ENCODE assay signal across 13 cellular contexts in the genomic region with DNA sequence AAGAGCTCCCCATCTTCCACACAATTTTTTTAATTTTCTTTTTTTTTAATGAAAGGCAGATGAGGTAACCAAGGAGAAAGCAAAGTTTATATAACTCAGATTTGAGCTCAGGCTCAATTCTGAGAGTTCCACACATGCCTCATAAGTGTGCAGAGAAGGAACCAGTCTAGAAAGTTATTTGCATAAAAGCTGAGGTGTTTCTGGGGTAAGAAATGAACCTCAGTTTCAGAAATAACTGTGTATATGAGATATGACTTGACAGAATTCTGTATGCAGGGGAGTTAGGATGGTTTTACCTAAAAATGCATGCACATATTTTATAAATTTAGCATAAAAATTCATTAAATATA. TPM values are rescaled to one million over a fixed set of nuclear protein-coding genes. Genes with fewer than 3 reads are reported as not detected.
DNase-seq lines count a peak whose midpoint lies in the region; ATAC-seq and TF ChIP-seq lines count a peak whose summit lies in the region.
"Had no signal": no experiment of that assay in that cellular context is flagged by ENCODE, and none has a peak within 500 bp of the region (broad histone marks: within the 10 kb centered on the region; RNA-seq: fewer than 3 reads in every experiment).

No MANE protein-coding gene starts in this region.

- no peaks in the 10 kb centered on the region for H3K36me3 ChIP-seq in body of pancreas (replicated peaks in 1 of 2; ENCODE audit: insufficient read depth in 1 of 2, low read depth in 2 of 2)
- H3K36me3 ChIP-seq: upper lobe of right lung had no signal

- ATAC-seq in activated CD8-positive, alpha-beta memory T cell treated with anti-CD3 and anti-CD28 coated beads, Interleukin-2, amount 10 ng/mL, durations not matched to agents 7 days and 5 days: peak; percentile 39
- ATAC-seq in GM21723 (IDR thresholded peaks at IDR 0.05; ENCODE audit: unreplicated experiment): peak; percentile 99
- ATAC-seq in HG03196 (IDR thresholded peaks at IDR 0.05; ENCODE audit: unreplicated experiment): peak; percentile 98
- peak; percentile 90 to 93 for ATAC-seq in stimulated activated naive B cell treated with anti-CD40 and anti-IgM and Interleukin-4, amounts not matched to agents 10 μg/mL and 1 μg/mL and 100 μg/mL, for 72 hours (replicated peaks)
- ATAC-seq in effector memory CD8-positive, alpha-beta T cell (replicated peaks): no peak
- no peak for ATAC-seq in body of pancreas

- no peak for TF ChIP-seq CTCF in body of pancreas (IDR thresholded peaks at IDR 0.05)

- no peaks in the 10 kb centered on the region for H3K9me3 Mint-ChIP-seq in activated CD8-positive, alpha-beta memory T cell treated with anti-CD3 and anti-CD28 coated beads, Interleukin-2, amount 10 ng/mL, durations not matched to agents 7 days and 5 days (ENCODE audit: low read depth)
- no peaks in the 10 kb centered on the region for H3K9me3 Mint-ChIP-seq in stimulated activated naive B cell treated with anti-CD40 and anti-IgM and Interleukin-4, amounts not matched to agents 10 μg/mL and 1 μg/mL and 100 μg/mL, for 72 hours
- no peaks in the 10 kb centered on the region for H3K9me3 Mint-ChIP-seq in effector memory CD8-positive, alpha-beta T cell

- TF ChIP-seq POLR2A in body of pancreas (IDR thresholded peaks at IDR 0.05): no peak

- H3K9me3 ChIP-seq in body of pancreas: no peaks in the 10 kb centered on the region
- H3K9me3 ChIP-seq: upper lobe of right lung had no signal

- CTCF ChIA-PET in activated CD8-positive, alpha-beta memory T cell treated with anti-CD3 and anti-CD28 coated beads, Interleukin-2, amount 10 ng/mL, durations not matched to agents 7 days and 5 days (lab: Charles Lee): interaction anchor here (0.9 to 1.8 kb wide), 3 partner anchors 10 to 67 kb away, joined by 4 to 9 read pairs (median 4); no protein-coding TSS in a partner anchor

- DNase-seq in activated CD8-positive, alpha-beta memory T cell treated with anti-CD3 and anti-CD28 coated beads, Interleukin-2, amount 10 ng/mL, durations not matched to agents 7 days and 5 days: no peak
- DNase-seq in activated CD8-positive, alpha-beta memory T cell treated with anti-CD3 and anti-CD28 coated beads, Interleukin-2, amount 50 U/mL, for 48 hours: no peak
- DNase-seq in stimulated activated naive B cell treated with anti-CD40 and anti-IgM and Interleukin-4, amounts not matched to agents 10 μg/mL and 1 μg/mL and 100 μg/mL, for 72 hours: no peak
- no peak for DNase-seq in effector memory CD8-positive, alpha-beta T cell
- DNase-seq in body of pancreas (no peak), germinal center (ENCODE audit: low spot score) (no peak)
- DNase-seq: ACHN, GF-D8, NCI-H345, upper lobe of right lung had no signal

- no peaks in the 10 kb centered on the region for H3K27me3 Mint-ChIP-seq in activated CD8-positive, alpha-beta memory T cell treated with anti-CD3 and anti-CD28 coated beads, Interleukin-2, amount 10 ng/mL, durations not matched to agents 7 days and 5 days
- H3K27me3 Mint-ChIP-seq in stimulated activated naive B cell treated with anti-CD40 and anti-IgM and Interleukin-4, amounts not matched to agents 10 μg/mL and 1 μg/mL and 100 μg/mL, for 72 hours: no peaks in the 10 kb centered on the region
- no peaks in the 10 kb centered on the region for H3K27me3 Mint-ChIP-seq in effector memory CD8-positive, alpha-beta T cell
- H3K27me3 Mint-ChIP-seq: activated naive CD8-positive, alpha-beta T cell had no signal

- no peak overlapping the region for H3K27ac Mint-ChIP-seq in activated CD8-positive, alpha-beta memory T cell treated with anti-CD3 and anti-CD28 coated beads, Interleukin-2, amount 10 ng/mL, durations not matched to agents 7 days and 5 days
- peak overlapping the region; percentile 94 for H3K27ac Mint-ChIP-seq in stimulated activated naive B cell treated with anti-CD40 and anti-IgM and Interleukin-4, amounts not matched to agents 10 μg/mL and 1 μg/mL and 100 μg/mL, for 72 hours
- H3K27ac Mint-ChIP-seq in effector memory CD8-positive, alpha-beta T cell: no peak overlapping the region
- H3K27ac Mint-ChIP-seq: activated naive CD8-positive, alpha-beta T cell had no signal

- H3K27me3 ChIP-seq in body of pancreas: no peaks in the 10 kb centered on the region
- H3K27me3 ChIP-seq: upper lobe of right lung had no signal

- H3K4me1 Mint-ChIP-seq in activated CD8-positive, alpha-beta memory T cell treated with anti-CD3 and anti-CD28 coated beads, Interleukin-2, amount 10 ng/mL, durations not matched to agents 7 days and 5 days: peaks cover 30% of the 10 kb centered on the region
- peaks cover 12 to 31% of the 10 kb centered on the region in 2 donors for H3K4me1 Mint-ChIP-seq in stimulated activated naive B cell treated with anti-CD40 and anti-IgM and Interleukin-4, amounts not matched to agents 10 μg/mL and 1 μg/mL and 100 μg/mL, for 72 hours
- peaks cover 17 to 39% of the 10 kb centered on the region in 2 donors for H3K4me1 Mint-ChIP-seq in effector memory CD8-positive, alpha-beta T cell (ENCODE audit: low read depth in 2 of 2)

- H3K4me3 Mint-ChIP-seq in activated CD8-positive, alpha-beta memory T cell treated with anti-CD3 and anti-CD28 coated beads, Interleukin-2, amount 10 ng/mL, durations not matched to agents 7 days and 5 days: no peak overlapping the region
- H3K4me3 Mint-ChIP-seq in stimulated activated naive B cell treated with anti-CD40 and anti-IgM and Interleukin-4, amounts not matched to agents 10 μg/mL and 1 μg/mL and 100 μg/mL, for 72 hours: no peak overlapping the region
- no peak overlapping the region for H3K4me3 Mint-ChIP-seq in effector memory CD8-positive, alpha-beta T cell
- H3K4me3 Mint-ChIP-seq: activated naive CD8-positive, alpha-beta T cell had no signal

- H3K4me3 ChIP-seq in body of pancreas: no peak overlapping the region
- H3K4me3 ChIP-seq: upper lobe of right lung had no signal

- intact Hi-C loops in body of pancreas (cut with DNase I): no loop called here

- no peak overlapping the region for H3K27ac ChIP-seq in body of pancreas
- H3K27ac ChIP-seq: upper lobe of right lung had no signal

- no peaks in the 10 kb centered on the region for H3K4me1 ChIP-seq in body of pancreas
- H3K4me1 ChIP-seq: upper lobe of right lung had no signal

- peaks cover 3% of the 10 kb centered on the region for H3K36me3 Mint-ChIP-seq in activated CD8-positive, alpha-beta memory T cell treated with anti-CD3 and anti-CD28 coated beads, Interleukin-2, amount 10 ng/mL, durations not matched to agents 7 days and 5 days
- H3K36me3 Mint-ChIP-seq in stimulated activated naive B cell treated with anti-CD40 and anti-IgM and Interleukin-4, amounts not matched to agents 10 μg/mL and 1 μg/mL and 100 μg/mL, for 72 hours: no peaks in the 10 kb centered on the region
- no peaks in the 10 kb centered on the region for H3K36me3 Mint-ChIP-seq in effector memory CD8-positive, alpha-beta T cell (ENCODE audit: insufficient read depth)
- H3K36me3 Mint-ChIP-seq: activated naive CD8-positive, alpha-beta T cell had no signal

RNA-seq across cellular contexts. Expression of a gene that starts 51.3 kb away (rescaled TPM):
- total RNA-seq in activated CD8-positive, alpha-beta memory T cell treated with anti-CD3 and anti-CD28 coated beads, Interleukin-2, amount 10 ng/mL, durations not matched to agents 7 days and 5 days: 1 to 10 TPM; 1.7 to 2.9 TPM
- under 1 TPM in 1 of 2 donors, not detected in 1; under 0.01 TPM for total RNA-seq in body of pancreas

Comparison
In these comparisons a context has a peak if more than half of its experiments do, and no peak if none do; other contexts are left out.
1. ATAC-seq: peak in activated CD8-positive, alpha-beta memory T cell treated with anti-CD3 and anti-CD28 coated beads, Interleukin-2, amount 10 ng/mL, durations not matched to agents 7 days and 5 days (single experiment), GM21723 (single experiment), HG03196 (single experiment) and stimulated activated naive B cell treated with anti-CD40 and anti-IgM and Interleukin-4, amounts not matched to agents 10 μg/mL and 1 μg/mL and 100 μg/mL, for 72 hours (2 of 2); none in effector memory CD8-positive, alpha-beta T cell (single experiment) and body of pancreas (single experiment).